Comparison of ENCODE assay signal across 24 cellular contexts in the genomic region with DNA sequence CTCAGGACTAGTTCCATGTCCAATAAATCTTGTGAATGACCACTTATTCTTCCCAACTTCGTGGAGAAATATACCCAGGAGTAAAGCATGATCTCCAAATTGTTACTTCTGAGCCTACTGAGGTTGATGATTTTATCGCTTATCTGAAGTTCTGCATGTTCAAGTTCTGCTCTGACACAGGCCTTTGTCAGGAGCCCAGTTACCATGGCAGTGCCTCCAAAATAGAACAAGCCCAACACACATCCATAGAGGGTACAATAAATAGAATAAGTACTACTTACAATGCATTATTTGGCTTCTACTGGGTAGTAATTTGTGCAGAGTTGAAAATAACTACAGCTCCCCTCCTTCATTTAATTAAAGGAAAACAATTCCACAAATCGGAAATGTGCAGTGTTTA.
"Had no signal": no experiment of that assay in that cellular context is flagged by ENCODE, and none has a peak within 500 bp of the region (broad histone marks: within the 10 kb centered on the region; RNA-seq: fewer than 3 reads in every experiment).

No MANE protein-coding gene starts in this region.

- H3K27me3 Mint-ChIP-seq: activated B cell treated with CpG ODN at 0.5 μM for 24 hours; activated CD4-positive, alpha-beta memory T cell treated with anti-CD3 and anti-CD28 coated beads, Interleukin-2, amount 10 ng/mL, durations not matched to agents 7 days and 5 days; activated CD4-positive, alpha-beta T cell treated with anti-CD3 and anti-CD28 coated beads, Interleukin-2, amount 10 ng/mL, durations not matched to agents 24 days and 14 days; activated CD8-positive, alpha-beta memory T cell treated with anti-CD3 and anti-CD28 coated beads, Interleukin-2, amount 10 ng/mL, durations not matched to agents 7 days and 5 days; activated naive CD8-positive, alpha-beta T cell treated with anti-CD3 and anti-CD28 coated beads, Interleukin-2, amount 50 U/mL, for 24 hours; memory B cell had no signal

- H3K9me3 Mint-ChIP-seq: activated B cell treated with CpG ODN at 0.5 μM for 24 hours; activated CD4-positive, alpha-beta memory T cell treated with anti-CD3 and anti-CD28 coated beads, Interleukin-2, amount 10 ng/mL, durations not matched to agents 7 days and 5 days; activated CD4-positive, alpha-beta T cell treated with anti-CD3 and anti-CD28 coated beads, Interleukin-2, amount 10 ng/mL, durations not matched to agents 24 days and 14 days; activated naive CD8-positive, alpha-beta T cell treated with anti-CD3 and anti-CD28 coated beads, Interleukin-2, amount 50 U/mL, for 24 hours; activated T-helper 1 cell treated with anti-CD3 and anti-CD28 coated beads, Interleukin-12 subunit alpha, Interleukin-12 subunit beta, Interleukin-2, Interleukin-4 antibody, amounts not matched to agents 30 ng/mL and 10 ng/mL and 1 ng/mL, durations not matched to agents 14 hours and 24 hours and 36 hours; effector memory CD8-positive, alpha-beta T cell; memory B cell; T-helper 1 cell treated with Interleukin-12 subunit alpha and Interleukin-12 subunit beta and Interleukin-4 antibody, amounts not matched to agents 30 μg/mL and 1 μg/mL, for 36 hours had no signal

- H3K4me3 ChIP-seq: body of pancreas, esophagus muscularis mucosa, gastrocnemius medialis, mucosa of descending colon, ovary, prostate gland, spleen, tibial artery had no signal

- H3K27ac Mint-ChIP-seq: activated B cell treated with CpG ODN at 0.5 μM for 24 hours; activated CD4-positive, alpha-beta memory T cell treated with anti-CD3 and anti-CD28 coated beads, Interleukin-2, amount 10 ng/mL, durations not matched to agents 7 days and 5 days; activated CD4-positive, alpha-beta T cell treated with anti-CD3 and anti-CD28 coated beads, Interleukin-2, amount 10 ng/mL, durations not matched to agents 24 days and 14 days; activated CD8-positive, alpha-beta memory T cell treated with anti-CD3 and anti-CD28 coated beads, Interleukin-2, amount 10 ng/mL, durations not matched to agents 7 days and 5 days; activated naive CD8-positive, alpha-beta T cell treated with anti-CD3 and anti-CD28 coated beads, Interleukin-2, amount 50 U/mL, for 24 hours; activated T-helper 1 cell treated with anti-CD3 and anti-CD28 coated beads, Interleukin-12 subunit alpha, Interleukin-12 subunit beta, Interleukin-2, Interleukin-4 antibody, amounts not matched to agents 30 ng/mL and 10 ng/mL and 1 ng/mL, durations not matched to agents 14 hours and 24 hours and 36 hours; effector memory CD8-positive, alpha-beta T cell; memory B cell; T-helper 1 cell treated with Interleukin-12 subunit alpha and Interleukin-12 subunit beta and Interleukin-4 antibody, amounts not matched to agents 30 μg/mL and 1 μg/mL, for 36 hours had no signal

- H3K36me3 Mint-ChIP-seq: activated CD8-positive, alpha-beta memory T cell treated with anti-CD3 and anti-CD28 coated beads, Interleukin-2, amount 10 ng/mL, durations not matched to agents 7 days and 5 days; memory B cell had no signal

- H3K4me1 Mint-ChIP-seq: activated B cell treated with CpG ODN at 0.5 μM for 24 hours; activated CD4-positive, alpha-beta memory T cell treated with anti-CD3 and anti-CD28 coated beads, Interleukin-2, amount 10 ng/mL, durations not matched to agents 7 days and 5 days; activated CD4-positive, alpha-beta T cell treated with anti-CD3 and anti-CD28 coated beads, Interleukin-2, amount 10 ng/mL, durations not matched to agents 24 days and 14 days; activated CD8-positive, alpha-beta memory T cell treated with anti-CD3 and anti-CD28 coated beads, Interleukin-2, amount 10 ng/mL, durations not matched to agents 7 days and 5 days; activated naive CD8-positive, alpha-beta T cell treated with anti-CD3 and anti-CD28 coated beads, Interleukin-2, amount 50 U/mL, for 24 hours; memory B cell had no signal

- H3K4me3 Mint-ChIP-seq: activated B cell treated with CpG ODN at 0.5 μM for 24 hours; activated CD4-positive, alpha-beta memory T cell treated with anti-CD3 and anti-CD28 coated beads, Interleukin-2, amount 10 ng/mL, durations not matched to agents 7 days and 5 days; activated CD4-positive, alpha-beta T cell treated with anti-CD3 and anti-CD28 coated beads, Interleukin-2, amount 10 ng/mL, durations not matched to agents 24 days and 14 days; activated CD8-positive, alpha-beta memory T cell treated with anti-CD3 and anti-CD28 coated beads, Interleukin-2, amount 10 ng/mL, durations not matched to agents 7 days and 5 days; activated naive CD8-positive, alpha-beta T cell treated with anti-CD3 and anti-CD28 coated beads, Interleukin-2, amount 50 U/mL, for 24 hours; activated T-helper 1 cell treated with anti-CD3 and anti-CD28 coated beads, Interleukin-12 subunit alpha, Interleukin-12 subunit beta, Interleukin-2, Interleukin-4 antibody, amounts not matched to agents 30 ng/mL and 10 ng/mL and 1 ng/mL, durations not matched to agents 14 hours and 24 hours and 36 hours; effector memory CD8-positive, alpha-beta T cell; memory B cell; T-helper 1 cell treated with Interleukin-12 subunit alpha and Interleukin-12 subunit beta and Interleukin-4 antibody, amounts not matched to agents 30 μg/mL and 1 μg/mL, for 36 hours had no signal

- H3K36me3 ChIP-seq: esophagus muscularis mucosa, gastrocnemius medialis, ovary, prostate gland, spleen, tibial artery had no signal

- H3K27me3 ChIP-seq: body of pancreas, gastrocnemius medialis, ovary had no signal

- DNase-seq: activated B cell treated with CpG ODN at 0.5 μM for 24 hours; activated CD4-positive, alpha-beta memory T cell treated with anti-CD3 and anti-CD28 coated beads, Interleukin-2, amount 10 ng/mL, durations not matched to agents 7 days and 5 days; activated CD4-positive, alpha-beta T cell treated with anti-CD3 and anti-CD28 coated beads, Interleukin-2, amount 10 ng/mL, durations not matched to agents 24 days and 14 days; activated CD8-positive, alpha-beta memory T cell treated with anti-CD3 and anti-CD28 coated beads, Interleukin-2, amount 10 ng/mL, durations not matched to agents 7 days and 5 days; activated gamma-delta T cell; activated naive CD4-positive, alpha-beta T cell treated with anti-CD3 and anti-CD28 coated beads, Interleukin-2, amount 50 U/mL, for 16 hours; activated naive CD8-positive, alpha-beta T cell treated with anti-CD3 and anti-CD28 coated beads, Interleukin-2, amount 50 U/mL, for 24 hours; activated T-cell treated with anti-CD3 and anti-CD28 coated beads for 4 hours; body of pancreas; dermis blood vessel endothelial cell; effector memory CD8-positive, alpha-beta T cell; gastrocnemius medialis; mucosa of descending colon; ovary; spleen; stimulated activated CD4-positive, alpha-beta T cell treated with anti-CD3 and anti-CD28 coated beads, Interleukin-4, amount 100 ng/mL, for 24 hours; stimulated activated naive CD4-positive, alpha-beta T cell treated with Interleukin-2 at 50 U/mL for 16 hours; T1000; tibial artery had no signal

- H3K9me3 ChIP-seq: body of pancreas, esophagus muscularis mucosa, gastrocnemius medialis, mucosa of descending colon, ovary, prostate gland, spleen, tibial artery had no signal

- H3K4me1 ChIP-seq: body of pancreas, esophagus muscularis mucosa, gastrocnemius medialis, prostate gland, spleen, tibial artery had no signal

- H3K27ac ChIP-seq: body of pancreas, esophagus muscularis mucosa, gastrocnemius medialis, ovary, prostate gland, spleen, tibial artery had no signal
